Comparison of ENCODE assay signal across 1 cellular context in genomic region chr1:65067491-65068201, GRCh38.
TF ChIP-seq lines count a peak whose summit lies in the region.

No MANE protein-coding gene starts in this region.

TF ChIP-seq in K562, 482 proteins besides CTCF, POLR2A, EP300 and RAD21 (continued from another document and continues in another):
- TF ChIP-seq REST (CRISPR knock-in tag; IDR thresholded peaks at IDR 0.05; ENCODE audit: low read depth) (peak; percentile 33; the same call in 1 of the 2 replicates), ZNF184 (CRISPR knock-in tag; IDR thresholded peaks at IDR 0.05) (no peak), GABPB1 (CRISPR knock-in tag; IDR thresholded peaks at IDR 0.05) (peak; percentile 67; the same call in 1 of the 2 replicates), NCOR1 (IDR thresholded peaks at IDR 0.05) (no peak), UBTF (IDR thresholded peaks at IDR 0.05; ENCODE audit: borderline replicate concordance in 1 of 2, low read depth in 2 of 2, low read length in 2 of 2) (0 out of 4 replicates have a peak, but pooled peaks of 1 of the 2 experiments have one; percentile 25), FOXP1 (CRISPR knock-in tag; IDR thresholded peaks at IDR 0.05) (peak; percentile 61; the same call in 1 of the 2 replicates), SMARCB1 (IDR thresholded peaks at IDR 0.05; ENCODE audit: insufficient read length, low read depth) (no peak), ERF (CRISPR knock-in tag; IDR thresholded peaks at IDR 0.05) (no peak), RB1 (IDR thresholded peaks at IDR 0.05; ENCODE audit: low read depth) (no peak), HNRNPLL (IDR thresholded peaks at IDR 0.05; ENCODE audit: low read depth, low read length, poor library complexity, severe bottlenecking) (no peak), ZNF175 (CRISPR knock-in tag; IDR thresholded peaks at IDR 0.05; ENCODE audit: low read depth) (0 out of 2 replicates have a peak, but pooled peaks have one; percentile 14), PHF8 (IDR thresholded peaks at IDR 0.05; ENCODE audit: borderline replicate concordance, low read length) (peak; percentile 48; the same call in 1 of the 2 replicates), ZKSCAN8 (CRISPR knock-in tag; IDR thresholded peaks at IDR 0.05) (no peak), EWSR1 (IDR thresholded peaks at IDR 0.05; ENCODE audit: borderline replicate concordance, low read depth, partially characterized antibody) (no peak), ZNF551 (CRISPR knock-in tag; IDR thresholded peaks at IDR 0.05) (no peak), ZNF121 (CRISPR knock-in tag; conservative IDR thresholded peaks at IDR 0.05) (no peak), CCAR2 (IDR thresholded peaks at IDR 0.05; ENCODE audit: low read depth, low read length) (no peak), BACH1 (tag; IDR thresholded peaks at IDR 0.05) (no peak), NCOA6 (IDR thresholded peaks at IDR 0.05) (no peak), ZNF436 (CRISPR knock-in tag; IDR thresholded peaks at IDR 0.05) (no peak), THRAP3 (IDR thresholded peaks at IDR 0.05; ENCODE audit: borderline replicate concordance) (no peak), ZNF589 (CRISPR knock-in tag; IDR thresholded peaks at IDR 0.05; ENCODE audit: low read depth) (no peak), CTCFL (IDR thresholded peaks at IDR 0.05; ENCODE audit: borderline replicate concordance, insufficient read depth, low read depth, low read length, poor library complexity, severe bottlenecking) (no peak), SFPQ (IDR thresholded peaks at IDR 0.05; ENCODE audit: low read depth, low read length) (no peak), JUND (IDR thresholded peaks at IDR 0.05; ENCODE audit: borderline replicate concordance, low read depth, low read length) (no peak), JUND (tag; IDR thresholded peaks at IDR 0.05; ENCODE audit: borderline replicate concordance, low read depth, low read length) (no peak), CBFB (CRISPR knock-in tag; IDR thresholded peaks at IDR 0.05) (no peak), MEF2D (tag; conservative IDR thresholded peaks at IDR 0.05; ENCODE audit: low read depth) (no peak), ZKSCAN3 (CRISPR knock-in tag; IDR thresholded peaks at IDR 0.05) (no peak), GATAD2A (IDR thresholded peaks at IDR 0.05) (no peak), MTA1 (IDR thresholded peaks at IDR 0.05; ENCODE audit: borderline replicate concordance) (no peak), SAP30 (IDR thresholded peaks at IDR 0.05; ENCODE audit: borderline replicate concordance, insufficient read depth, low read depth, low read length, poor library complexity, severe bottlenecking) (peak; percentile 34), KAT8 (IDR thresholded peaks at IDR 0.05; ENCODE audit: low read depth) (no peak)
- TF ChIP-seq, protein P1, sequence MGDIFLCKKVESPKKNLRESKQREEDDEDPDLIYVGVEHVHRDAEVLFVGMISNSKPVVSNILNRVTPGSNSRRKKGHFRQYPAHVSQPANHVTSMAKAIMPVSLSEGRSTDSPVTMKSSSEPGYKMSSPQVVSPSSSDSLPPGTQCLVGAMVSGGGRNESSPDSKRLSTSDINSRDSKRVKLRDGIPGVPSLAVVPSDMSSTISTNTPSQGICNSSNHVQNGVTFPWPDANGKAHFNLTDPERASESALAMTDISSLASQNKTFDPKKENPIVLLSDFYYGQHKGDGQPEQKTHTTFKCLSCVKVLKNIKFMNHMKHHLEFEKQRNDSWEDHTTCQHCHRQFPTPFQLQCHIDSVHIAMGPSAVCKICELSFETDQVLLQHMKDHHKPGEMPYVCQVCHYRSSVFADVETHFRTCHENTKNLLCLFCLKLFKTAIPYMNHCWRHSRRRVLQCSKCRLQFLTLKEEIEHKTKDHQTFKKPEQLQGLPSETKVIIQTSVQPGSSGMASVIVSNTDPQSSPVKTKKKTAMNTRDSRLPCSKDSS (IDR thresholded peaks at IDR 0.05; ENCODE audit: low read depth, partially characterized antibody), result no peak
- TF ChIP-seq, protein P2, sequence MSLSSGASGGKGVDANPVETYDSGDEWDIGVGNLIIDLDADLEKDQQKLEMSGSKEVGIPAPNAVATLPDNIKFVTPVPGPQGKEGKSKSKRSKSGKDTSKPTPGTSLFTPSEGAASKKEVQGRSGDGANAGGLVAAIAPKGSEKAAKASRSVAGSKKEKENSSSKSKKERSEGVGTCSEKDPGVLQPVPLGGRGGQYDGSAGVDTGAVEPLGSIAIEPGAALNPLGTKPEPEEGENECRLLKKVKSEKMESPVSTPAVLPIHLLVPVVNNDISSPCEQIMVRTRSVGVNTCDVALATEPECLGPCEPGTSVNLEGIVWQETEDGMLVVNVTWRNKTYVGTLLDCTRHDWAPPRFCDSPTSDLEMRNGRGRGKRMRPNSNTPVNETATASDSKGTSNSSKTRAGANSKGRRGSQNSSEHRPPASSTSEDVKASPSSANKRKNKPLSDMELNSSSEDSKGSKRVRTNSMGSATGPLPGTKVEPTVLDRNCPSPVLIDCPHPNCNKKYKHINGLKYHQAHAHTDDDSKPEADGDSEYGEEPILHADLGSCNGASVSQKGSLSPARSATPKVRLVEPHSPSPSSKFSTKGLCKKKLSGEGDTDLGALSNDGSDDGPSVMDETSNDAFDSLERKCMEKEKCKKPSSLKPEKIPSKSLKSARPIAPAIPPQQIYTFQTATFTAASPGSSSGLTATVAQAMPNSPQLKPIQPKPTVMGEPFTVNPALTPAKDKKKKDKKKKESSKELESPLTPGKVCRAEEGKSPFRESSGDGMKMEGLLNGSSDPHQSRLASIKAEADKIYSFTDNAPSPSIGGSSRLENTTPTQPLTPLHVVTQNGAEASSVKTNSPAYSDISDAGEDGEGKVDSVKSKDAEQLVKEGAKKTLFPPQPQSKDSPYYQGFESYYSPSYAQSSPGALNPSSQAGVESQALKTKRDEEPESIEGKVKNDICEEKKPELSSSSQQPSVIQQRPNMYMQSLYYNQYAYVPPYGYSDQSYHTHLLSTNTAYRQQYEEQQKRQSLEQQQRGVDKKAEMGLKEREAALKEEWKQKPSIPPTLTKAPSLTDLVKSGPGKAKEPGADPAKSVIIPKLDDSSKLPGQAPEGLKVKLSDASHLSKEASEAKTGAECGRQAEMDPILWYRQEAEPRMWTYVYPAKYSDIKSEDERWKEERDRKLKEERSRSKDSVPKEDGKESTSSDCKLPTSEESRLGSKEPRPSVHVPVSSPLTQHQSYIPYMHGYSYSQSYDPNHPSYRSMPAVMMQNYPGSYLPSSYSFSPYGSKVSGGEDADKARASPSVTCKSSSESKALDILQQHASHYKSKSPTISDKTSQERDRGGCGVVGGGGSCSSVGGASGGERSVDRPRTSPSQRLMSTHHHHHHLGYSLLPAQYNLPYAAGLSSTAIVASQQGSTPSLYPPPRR (CRISPR knock-in tag; IDR thresholded peaks at IDR 0.05; ENCODE audit: borderline replicate concordance), result no peak
- TF ChIP-seq, protein P3, sequence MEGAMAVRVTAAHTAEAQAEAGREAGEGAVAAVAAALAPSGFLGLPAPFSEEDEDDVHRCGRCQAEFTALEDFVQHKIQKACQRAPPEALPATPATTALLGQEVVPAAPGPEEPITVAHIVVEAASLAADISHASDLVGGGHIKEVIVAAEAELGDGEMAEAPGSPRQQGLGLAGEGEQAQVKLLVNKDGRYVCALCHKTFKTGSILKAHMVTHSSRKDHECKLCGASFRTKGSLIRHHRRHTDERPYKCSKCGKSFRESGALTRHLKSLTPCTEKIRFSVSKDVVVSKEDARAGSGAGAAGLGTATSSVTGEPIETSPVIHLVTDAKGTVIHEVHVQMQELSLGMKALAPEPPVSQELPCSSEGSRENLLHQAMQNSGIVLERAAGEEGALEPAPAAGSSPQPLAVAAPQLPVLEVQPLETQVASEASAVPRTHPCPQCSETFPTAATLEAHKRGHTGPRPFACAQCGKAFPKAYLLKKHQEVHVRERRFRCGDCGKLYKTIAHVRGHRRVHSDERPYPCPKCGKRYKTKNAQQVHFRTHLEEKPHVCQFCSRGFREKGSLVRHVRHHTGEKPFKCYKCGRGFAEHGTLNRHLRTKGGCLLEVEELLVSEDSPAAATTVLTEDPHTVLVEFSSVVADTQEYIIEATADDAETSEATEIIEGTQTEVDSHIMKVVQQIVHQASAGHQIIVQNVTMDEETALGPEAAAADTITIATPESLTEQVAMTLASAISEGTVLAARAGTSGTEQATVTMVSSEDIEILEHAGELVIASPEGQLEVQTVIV (CRISPR knock-in tag; IDR thresholded peaks at IDR 0.05; ENCODE audit: borderline replicate concordance), result no peak
- TF ChIP-seq, protein P4, sequence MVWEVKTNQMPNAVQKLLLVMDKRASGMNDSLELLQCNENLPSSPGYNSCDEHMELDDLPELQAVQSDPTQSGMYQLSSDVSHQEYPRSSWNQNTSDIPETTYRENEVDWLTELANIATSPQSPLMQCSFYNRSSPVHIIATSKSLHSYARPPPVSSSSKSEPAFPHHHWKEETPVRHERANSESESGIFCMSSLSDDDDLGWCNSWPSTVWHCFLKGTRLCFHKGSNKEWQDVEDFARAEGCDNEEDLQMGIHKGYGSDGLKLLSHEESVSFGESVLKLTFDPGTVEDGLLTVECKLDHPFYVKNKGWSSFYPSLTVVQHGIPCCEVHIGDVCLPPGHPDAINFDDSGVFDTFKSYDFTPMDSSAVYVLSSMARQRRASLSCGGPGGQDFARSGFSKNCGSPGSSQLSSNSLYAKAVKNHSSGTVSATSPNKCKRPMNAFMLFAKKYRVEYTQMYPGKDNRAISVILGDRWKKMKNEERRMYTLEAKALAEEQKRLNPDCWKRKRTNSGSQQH (CRISPR knock-in tag; IDR thresholded peaks at IDR 0.05), result 0 out of 2 replicates have a peak, but pooled peaks have one; percentile 26
- TF ChIP-seq, protein P5, sequence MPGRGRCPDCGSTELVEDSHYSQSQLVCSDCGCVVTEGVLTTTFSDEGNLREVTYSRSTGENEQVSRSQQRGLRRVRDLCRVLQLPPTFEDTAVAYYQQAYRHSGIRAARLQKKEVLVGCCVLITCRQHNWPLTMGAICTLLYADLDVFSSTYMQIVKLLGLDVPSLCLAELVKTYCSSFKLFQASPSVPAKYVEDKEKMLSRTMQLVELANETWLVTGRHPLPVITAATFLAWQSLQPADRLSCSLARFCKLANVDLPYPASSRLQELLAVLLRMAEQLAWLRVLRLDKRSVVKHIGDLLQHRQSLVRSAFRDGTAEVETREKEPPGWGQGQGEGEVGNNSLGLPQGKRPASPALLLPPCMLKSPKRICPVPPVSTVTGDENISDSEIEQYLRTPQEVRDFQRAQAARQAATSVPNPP (IDR thresholded peaks at IDR 0.05; ENCODE audit: borderline replicate concordance, insufficient read depth, insufficient read length), result no peak
